In the genomic region with DNA sequence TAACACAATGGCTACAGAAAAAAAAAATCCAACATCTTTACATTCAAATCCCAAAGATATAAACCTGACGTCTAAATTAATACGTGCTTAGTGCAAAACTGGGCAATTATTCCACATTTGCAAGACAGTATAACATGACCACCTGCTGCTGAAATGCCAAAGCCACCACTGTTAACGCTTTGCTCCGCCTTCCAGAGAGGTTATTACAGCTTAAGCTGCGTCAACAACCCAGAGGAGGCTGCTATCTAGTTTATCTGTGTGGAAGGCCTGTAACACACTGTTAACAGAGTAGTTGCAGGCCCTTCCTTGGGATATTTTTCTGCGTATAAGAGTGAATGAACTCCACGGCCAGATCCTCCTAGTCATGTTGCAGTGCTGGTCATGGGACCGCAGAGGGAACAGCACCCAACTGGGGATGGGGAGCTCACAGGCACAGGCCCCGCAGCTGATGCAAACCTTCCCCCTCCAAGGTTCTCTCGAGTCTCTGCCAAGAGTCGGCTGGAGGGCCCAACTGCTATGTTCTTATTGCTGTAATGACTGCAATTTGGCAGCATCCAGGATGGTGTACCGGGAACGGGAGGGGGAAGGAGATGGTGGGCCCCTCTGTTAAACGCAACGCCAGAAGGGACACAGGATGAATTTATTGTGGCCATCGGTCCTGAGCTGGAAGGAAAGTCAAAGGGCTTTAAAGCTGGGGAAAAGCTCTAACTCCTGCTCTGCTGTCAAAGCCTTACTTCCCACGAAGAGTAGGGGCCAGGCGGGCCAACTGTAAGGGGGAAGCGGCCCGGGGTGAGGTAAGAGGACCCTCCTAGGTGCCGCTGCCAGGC, we compare ENCODE assay signal across 1 cellular context.
TF ChIP-seq lines count a peak whose summit lies in the region.

No MANE protein-coding gene starts in this region.

TF ChIP-seq in K562, 482 proteins besides CTCF, POLR2A, EP300 and RAD21 (continues in another document):
- no peak; the same call in 1 of the 2 replicates for TF ChIP-seq LEF1 (IDR thresholded peaks at IDR 0.05)
- TF ChIP-seq, protein P1, sequence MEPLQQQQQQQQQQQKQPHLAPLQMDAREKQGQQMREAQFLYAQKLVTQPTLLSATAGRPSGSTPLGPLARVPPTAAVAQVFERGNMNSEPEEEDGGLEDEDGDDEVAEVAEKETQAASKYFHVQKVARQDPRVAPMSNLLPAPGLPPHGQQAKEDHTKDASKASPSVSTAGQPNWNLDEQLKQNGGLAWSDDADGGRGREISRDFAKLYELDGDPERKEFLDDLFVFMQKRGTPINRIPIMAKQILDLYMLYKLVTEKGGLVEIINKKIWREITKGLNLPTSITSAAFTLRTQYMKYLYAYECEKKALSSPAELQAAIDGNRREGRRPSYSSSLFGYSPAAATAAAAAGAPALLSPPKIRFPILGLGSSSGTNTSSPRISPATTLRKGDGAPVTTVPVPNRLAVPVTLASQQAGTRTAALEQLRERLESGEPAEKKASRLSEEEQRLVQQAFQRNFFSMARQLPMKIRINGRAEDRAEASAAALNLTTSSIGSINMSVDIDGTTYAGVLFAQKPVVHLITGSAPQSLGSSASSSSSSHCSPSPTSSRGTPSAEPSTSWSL (CRISPR knock-in tag; IDR thresholded peaks at IDR 0.05; ENCODE audit: borderline replicate concordance): no peak
- TF ChIP-seq RFX7 (CRISPR knock-in tag; IDR thresholded peaks at IDR 0.05): no peak
- TF ChIP-seq ZNF282 (CRISPR knock-in tag; IDR thresholded peaks at IDR 0.05): no peak
- no peak; the same call in 1 of the 2 replicates for TF ChIP-seq MEF2A (IDR thresholded peaks at IDR 0.05; ENCODE audit: control insufficient read depth, low read depth, low read length)
- peak; percentile 79 for TF ChIP-seq HDAC2 (IDR thresholded peaks at IDR 0.05)
- peak; percentile 34 for TF ChIP-seq MAX (CRISPR knock-in tag; IDR thresholded peaks at IDR 0.05)
- peak in 1 of 2 experiments; percentile 59; a peak in 1 of 4 replicates for TF ChIP-seq MNT (conservative IDR thresholded peaks at IDR 0.05)
- TF ChIP-seq NFE2L1 (tag; IDR thresholded peaks at IDR 0.05; ENCODE audit: borderline replicate concordance, low read depth): no peak
- no peak for TF ChIP-seq TAF7 (tag; IDR thresholded peaks at IDR 0.05)
- TF ChIP-seq MCM7 (IDR thresholded peaks at IDR 0.05): no peak
- no peak for TF ChIP-seq ZBTB26 (CRISPR knock-in tag; IDR thresholded peaks at IDR 0.05)
- TF ChIP-seq ZBTB8A (IDR thresholded peaks at IDR 0.05; ENCODE audit: partially characterized antibody): no peak
- TF ChIP-seq SREBF1 (IDR thresholded peaks at IDR 0.05; ENCODE audit: borderline replicate concordance, low read depth, low read length): no peak
- no peak for TF ChIP-seq MTA3 (IDR thresholded peaks at IDR 0.05; ENCODE audit: borderline replicate concordance)
- no peak for TF ChIP-seq STAG1 (CRISPR knock-in tag; IDR thresholded peaks at IDR 0.05; ENCODE audit: borderline replicate concordance)
- peak; percentile 45; the same call in 1 of the 2 replicates for TF ChIP-seq BRD4 (IDR thresholded peaks at IDR 0.05)
- peak; percentile 67 for TF ChIP-seq KDM5B (IDR thresholded peaks at IDR 0.05; ENCODE audit: insufficient replicate concordance, low read depth, low read length)
- TF ChIP-seq ARID1B (IDR thresholded peaks at IDR 0.05): peak; percentile 86
- TF ChIP-seq MAZ (CRISPR knock-in tag; conservative IDR thresholded peaks at IDR 0.05 in 1 of 2, IDR thresholded peaks at IDR 0.05 in 1 of 2): peak; percentile 10 to 39; a peak in 2 of 4 replicates
- TF ChIP-seq, protein P2, sequence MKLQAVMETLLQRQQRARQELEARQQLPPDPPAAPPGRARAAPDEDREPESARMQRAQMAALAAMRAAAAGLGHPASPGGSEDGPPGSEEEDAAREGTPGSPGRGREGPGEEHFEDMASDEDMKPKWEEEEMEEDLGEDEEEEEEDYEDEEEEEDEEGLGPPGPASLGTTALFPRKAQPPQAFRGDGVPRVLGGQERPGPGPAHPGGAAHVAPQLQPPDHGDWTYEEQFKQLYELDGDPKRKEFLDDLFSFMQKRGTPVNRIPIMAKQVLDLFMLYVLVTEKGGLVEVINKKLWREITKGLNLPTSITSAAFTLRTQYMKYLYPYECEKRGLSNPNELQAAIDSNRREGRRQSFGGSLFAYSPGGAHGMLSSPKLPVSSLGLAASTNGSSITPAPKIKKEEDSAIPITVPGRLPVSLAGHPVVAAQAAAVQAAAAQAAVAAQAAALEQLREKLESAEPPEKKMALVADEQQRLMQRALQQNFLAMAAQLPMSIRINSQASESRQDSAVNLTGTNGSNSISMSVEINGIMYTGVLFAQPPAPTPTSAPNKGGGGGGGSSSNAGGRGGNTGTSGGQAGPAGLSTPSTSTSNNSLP (IDR thresholded peaks at IDR 0.05; ENCODE audit: borderline replicate concordance, low read depth, low read length): peak; percentile 39; the same call in 1 of the 2 replicates
- peak; percentile 67; the same call in 1 of the 2 replicates for TF ChIP-seq CREB1 (IDR thresholded peaks at IDR 0.05)
- peak; percentile 41; the same call in 1 of the 2 replicates for TF ChIP-seq CREB1 (CRISPR knock-in tag; IDR thresholded peaks at IDR 0.05)
- TF ChIP-seq ZNF224 (CRISPR knock-in tag; IDR thresholded peaks at IDR 0.05): no peak
- TF ChIP-seq, protein P3, sequence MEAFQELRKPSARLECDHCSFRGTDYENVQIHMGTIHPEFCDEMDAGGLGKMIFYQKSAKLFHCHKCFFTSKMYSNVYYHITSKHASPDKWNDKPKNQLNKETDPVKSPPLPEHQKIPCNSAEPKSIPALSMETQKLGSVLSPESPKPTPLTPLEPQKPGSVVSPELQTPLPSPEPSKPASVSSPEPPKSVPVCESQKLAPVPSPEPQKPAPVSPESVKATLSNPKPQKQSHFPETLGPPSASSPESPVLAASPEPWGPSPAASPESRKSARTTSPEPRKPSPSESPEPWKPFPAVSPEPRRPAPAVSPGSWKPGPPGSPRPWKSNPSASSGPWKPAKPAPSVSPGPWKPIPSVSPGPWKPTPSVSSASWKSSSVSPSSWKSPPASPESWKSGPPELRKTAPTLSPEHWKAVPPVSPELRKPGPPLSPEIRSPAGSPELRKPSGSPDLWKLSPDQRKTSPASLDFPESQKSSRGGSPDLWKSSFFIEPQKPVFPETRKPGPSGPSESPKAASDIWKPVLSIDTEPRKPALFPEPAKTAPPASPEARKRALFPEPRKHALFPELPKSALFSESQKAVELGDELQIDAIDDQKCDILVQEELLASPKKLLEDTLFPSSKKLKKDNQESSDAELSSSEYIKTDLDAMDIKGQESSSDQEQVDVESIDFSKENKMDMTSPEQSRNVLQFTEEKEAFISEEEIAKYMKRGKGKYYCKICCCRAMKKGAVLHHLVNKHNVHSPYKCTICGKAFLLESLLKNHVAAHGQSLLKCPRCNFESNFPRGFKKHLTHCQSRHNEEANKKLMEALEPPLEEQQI (IDR thresholded peaks at IDR 0.05): no peak
- TF ChIP-seq, protein P4, sequence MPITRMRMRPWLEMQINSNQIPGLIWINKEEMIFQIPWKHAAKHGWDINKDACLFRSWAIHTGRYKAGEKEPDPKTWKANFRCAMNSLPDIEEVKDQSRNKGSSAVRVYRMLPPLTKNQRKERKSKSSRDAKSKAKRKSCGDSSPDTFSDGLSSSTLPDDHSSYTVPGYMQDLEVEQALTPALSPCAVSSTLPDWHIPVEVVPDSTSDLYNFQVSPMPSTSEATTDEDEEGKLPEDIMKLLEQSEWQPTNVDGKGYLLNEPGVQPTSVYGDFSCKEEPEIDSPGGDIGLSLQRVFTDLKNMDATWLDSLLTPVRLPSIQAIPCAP (CRISPR knock-in tag; IDR thresholded peaks at IDR 0.05; ENCODE audit: borderline replicate concordance): no peak
- no peak for TF ChIP-seq RBM15 (IDR thresholded peaks at IDR 0.05; ENCODE audit: insufficient read depth, low read length)
- no peak for TF ChIP-seq TCFL5 (CRISPR knock-in tag; conservative IDR thresholded peaks at IDR 0.05)
- TF ChIP-seq MXD1 (CRISPR knock-in tag; IDR thresholded peaks at IDR 0.05; ENCODE audit: borderline replicate concordance, poor library complexity, severe bottlenecking): no peak
- TF ChIP-seq, protein P5, sequence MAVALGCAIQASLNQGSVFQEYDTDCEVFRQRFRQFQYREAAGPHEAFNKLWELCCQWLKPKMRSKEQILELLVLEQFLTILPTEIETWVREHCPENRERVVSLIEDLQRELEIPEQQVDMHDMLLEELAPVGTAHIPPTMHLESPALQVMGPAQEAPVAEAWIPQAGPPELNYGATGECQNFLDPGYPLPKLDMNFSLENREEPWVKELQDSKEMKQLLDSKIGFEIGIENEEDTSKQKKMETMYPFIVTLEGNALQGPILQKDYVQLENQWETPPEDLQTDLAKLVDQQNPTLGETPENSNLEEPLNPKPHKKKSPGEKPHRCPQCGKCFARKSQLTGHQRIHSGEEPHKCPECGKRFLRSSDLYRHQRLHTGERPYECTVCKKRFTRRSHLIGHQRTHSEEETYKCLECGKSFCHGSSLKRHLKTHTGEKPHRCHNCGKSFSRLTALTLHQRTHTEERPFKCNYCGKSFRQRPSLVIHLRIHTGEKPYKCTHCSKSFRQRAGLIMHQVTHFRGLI (CRISPR knock-in tag; IDR thresholded peaks at IDR 0.05): no peak
- no peak for TF ChIP-seq RB1 (IDR thresholded peaks at IDR 0.05; ENCODE audit: low read depth)
- TF ChIP-seq FOXJ3 (CRISPR knock-in tag; IDR thresholded peaks at IDR 0.05): no peak
- TF ChIP-seq, protein P6, sequence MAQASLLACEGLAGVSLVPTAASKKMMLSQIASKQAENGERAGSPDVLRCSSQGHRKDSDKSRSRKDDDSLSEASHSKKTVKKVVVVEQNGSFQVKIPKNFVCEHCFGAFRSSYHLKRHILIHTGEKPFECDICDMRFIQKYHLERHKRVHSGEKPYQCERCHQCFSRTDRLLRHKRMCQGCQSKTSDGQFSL (CRISPR knock-in tag; IDR thresholded peaks at IDR 0.05): no peak
- TF ChIP-seq, protein P6 (tag; IDR thresholded peaks at IDR 0.05): no peak
- no peak for TF ChIP-seq MCM5 (IDR thresholded peaks at IDR 0.05; ENCODE audit: low read depth)
- TF ChIP-seq TCF7L2 (IDR thresholded peaks at IDR 0.05; ENCODE audit: low read depth, low read length): no peak
- TF ChIP-seq RNF2 (IDR thresholded peaks at IDR 0.05): no peak; the same call in 1 of the 2 replicates
- no peak for TF ChIP-seq SREBF2 (CRISPR knock-in tag; IDR thresholded peaks at IDR 0.05)
- TF ChIP-seq FOXM1 (IDR thresholded peaks at IDR 0.05; ENCODE audit: low read depth): peak; percentile 27; the same call in 1 of the 2 replicates
- TF ChIP-seq FOXM1 (CRISPR knock-in tag; IDR thresholded peaks at IDR 0.05; ENCODE audit: low read depth): no peak
- peak; percentile 94 for TF ChIP-seq HINFP (tag; conservative IDR thresholded peaks at IDR 0.05; ENCODE audit: low read depth)
- no peak; the same call in 1 of the 2 replicates for TF ChIP-seq TCF15 (CRISPR knock-in tag; IDR thresholded peaks at IDR 0.05)
- TF ChIP-seq KDM2B (CRISPR knock-in tag; IDR thresholded peaks at IDR 0.05): no peak
- TF ChIP-seq, protein P7, sequence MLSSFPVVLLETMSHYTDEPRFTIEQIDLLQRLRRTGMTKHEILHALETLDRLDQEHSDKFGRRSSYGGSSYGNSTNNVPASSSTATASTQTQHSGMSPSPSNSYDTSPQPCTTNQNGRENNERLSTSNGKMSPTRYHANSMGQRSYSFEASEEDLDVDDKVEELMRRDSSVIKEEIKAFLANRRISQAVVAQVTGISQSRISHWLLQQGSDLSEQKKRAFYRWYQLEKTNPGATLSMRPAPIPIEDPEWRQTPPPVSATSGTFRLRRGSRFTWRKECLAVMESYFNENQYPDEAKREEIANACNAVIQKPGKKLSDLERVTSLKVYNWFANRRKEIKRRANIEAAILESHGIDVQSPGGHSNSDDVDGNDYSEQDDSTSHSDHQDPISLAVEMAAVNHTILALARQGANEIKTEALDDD (IDR thresholded peaks at IDR 0.05): peak; percentile 99
- no peak for TF ChIP-seq ZNF165 (CRISPR knock-in tag; IDR thresholded peaks at IDR 0.05; ENCODE audit: borderline replicate concordance)
- no peak for TF ChIP-seq ZNF780A (CRISPR knock-in tag; IDR thresholded peaks at IDR 0.05)
- no peak for TF ChIP-seq ZNF197 (CRISPR knock-in tag; IDR thresholded peaks at IDR 0.05; ENCODE audit: low read depth)
